In genomic region chr14:102774391-102775153, GRCh38 we compare ENCODE assay signal across 8 cellular contexts. TPM values are rescaled to one million over a fixed set of nuclear protein-coding genes. Genes with fewer than 3 reads are reported as not detected.
DNase-seq lines count a peak whose midpoint lies in the region; ATAC-seq, FAIRE-seq and TF ChIP-seq lines count a peak whose summit lies in the region.

No MANE protein-coding gene starts in this region.

- POLR2A ChIA-PET in HepG2 (lab: Yijun Ruan, JAX), result interaction anchor here (0.7 kb wide), 1 partner anchor 280 kb away, joined by 3 read pairs; no protein-coding TSS in a partner anchor

- BruUV-seq in HepG2 (replicated peaks; lab: Mats Ljungman, UMichigan), result no TSS peak

- H3K27ac ChIP-seq in HepG2 (ENCODE audit: extremely low read length, insufficient read depth, low read length), result peak overlapping the region; percentile 58

- H3K79me2 ChIP-seq in HepG2 (ENCODE audit: insufficient read depth, low read length), result peaks cover 15% of the 10 kb centered on the region

- no peak overlapping the region for H2AFZ ChIP-seq in HepG2 (ENCODE audit: low read length)

- H3K36me3 ChIP-seq in HepG2 (replicated peaks in 1 of 2; ENCODE audit: control insufficient read depth in 1 of 2, insufficient read depth in 2 of 2, low read length in 2 of 2), result no peaks in the 10 kb centered on the region

- H3K4me2 ChIP-seq in HepG2 (ENCODE audit: low read depth, low read length), result peak overlapping the region; percentile 89

- TF ChIP-seq POLR2A in HepG2 (IDR thresholded peaks at IDR 0.05; ENCODE audit: insufficient read depth in 1 of 2, low read depth in 2 of 2, low read length in 2 of 2), result 0 out of 4 replicates have a peak, but pooled peaks of 1 of the 2 experiments have one; percentile 36

- TF ChIP-seq CTCF in GM12872 (IDR thresholded peaks at IDR 0.05; ENCODE audit: insufficient read depth, low read depth, low read length) (peak; percentile 89), choroid plexus epithelial cell (conservative IDR thresholded peaks at IDR 0.05; ENCODE audit: low read depth, low read length) (peak; percentile 97), HepG2 (CRISPR knock-in tag; IDR thresholded peaks at IDR 0.05) (peak; percentile 78)

- H3K27me3 ChIP-seq in HepG2 (ENCODE audit: control insufficient read depth in 1 of 2, insufficient read depth in 2 of 2, low read length in 2 of 2), result peaks cover 0 to 18% of the 10 kb centered on the region in 2 experiments; a peak in 2 of 5 replicates

- peak overlapping the region; percentile 29 for H3K4me3 ChIP-seq in choroid plexus epithelial cell (ENCODE audit: low read depth, low read length)
- peak overlapping the region in 1 of 3 experiments; percentile 53; a peak in 2 of 6 replicates for H3K4me3 ChIP-seq in HepG2 (replicated peaks in 1 of 3; ENCODE audit: insufficient read depth in 1 of 3, low read depth in 2 of 3, low read length in 3 of 3)

- DNase-seq in NCI-H345 (lab: John Stamatoyannopoulos, UW), result peak; percentile 57
- peak; percentile 38 for DNase-seq in activated CD4-positive, alpha-beta T cell treated with anti-CD3 and anti-CD28 coated beads for 1 hour
- peak; percentile 89 for DNase-seq in choroid plexus epithelial cell (ENCODE audit: low read depth)
- DNase-seq in HepG2 (ENCODE audit: low spot score), result peak; percentile 79
- peak in 2 of 3 donors; percentile 26 to 48 for DNase-seq in stimulated activated CD4-positive, alpha-beta T cell treated with anti-CD3 and anti-CD28 coated beads, TNF-alpha, amount 100 ng/mL, for 48 hours (ENCODE audit: low read depth in 3 of 3)

- H3K4me1 ChIP-seq in HepG2 (ENCODE audit: insufficient read depth, low read length), result peaks cover 59% of the 10 kb centered on the region

- CTCF ChIA-PET in HepG2 (lab: Yijun Ruan, JAX; ENCODE audit: low intra/inter-chr PET ratio, low total read pairs), result interaction anchor here (1.6 kb wide), 1 partner anchor 143 kb away, joined by 9 read pairs; no protein-coding TSS in a partner anchor

- peak; percentile 79 for FAIRE-seq in HepG2 (lab: Jason Lieb, UNC)

- ATAC-seq in HG02885 (IDR thresholded peaks at IDR 0.05; ENCODE audit: poor library complexity, unreplicated experiment) (peak; percentile 28), HepG2 (peak; percentile 62), HG02884 (IDR thresholded peaks at IDR 0.05; ENCODE audit: unreplicated experiment) (no peak)

- no peaks in the 10 kb centered on the region for H4K20me1 ChIP-seq in HepG2 (ENCODE audit: insufficient read depth, low read length)

- no peaks in the 10 kb centered on the region for H3K9me3 ChIP-seq in HepG2 (ENCODE audit: low read length)

- WGBS in HepG2 (ENCODE audit: low lambda C conversion rate), result 5% methylated on average over 9 of the region's 10 CpGs

- peak overlapping the region; percentile 61 for H3K9ac ChIP-seq in HepG2 (ENCODE audit: insufficient read depth, low read depth, low read length)

- peak in 1 of 2 experiments; percentile 61; a peak in 1 of 4 replicates for TF ChIP-seq EP300 in HepG2 (IDR thresholded peaks at IDR 0.05; ENCODE audit: low read depth in 2 of 2, low read length in 2 of 2)
- TF ChIP-seq EP300 in HepG2 (CRISPR knock-in tag; IDR thresholded peaks at IDR 0.05; ENCODE audit: borderline replicate concordance), result no peak

- intact Hi-C loops in HepG2 (cut with micrococcal nuclease; ENCODE audit: unreplicated experiment), result loop anchor here (5.0 to 10.0 kb wide), 4 partner anchors 47 to 143 kb away; no protein-coding TSS in a partner anchor

- in situ Hi-C loops in HepG2 (cut with HindIII; ENCODE audit: extremely low pct_ligation_motif_present, low pct_unique_long_range_greater_than_20kb), result no loop called here

- TF ChIP-seq RAD21 in HepG2 (CRISPR knock-in tag; IDR thresholded peaks at IDR 0.05), result peak; percentile 21; the same call in 1 of the 2 replicates

TF ChIP-seq in HepG2, 621 proteins besides CTCF, POLR2A, EP300 and RAD21 (continues in another document):
- TF ChIP-seq ZBTB7A (CRISPR knock-in tag; IDR thresholded peaks at IDR 0.05) (no peak), REXO4 (CRISPR knock-in tag; IDR thresholded peaks at IDR 0.05; ENCODE audit: borderline replicate concordance) (no peak), ZNF18 (CRISPR knock-in tag; IDR thresholded peaks at IDR 0.05; ENCODE audit: insufficient replicate concordance) (no peak), ZGPAT (CRISPR knock-in tag; IDR thresholded peaks at IDR 0.05) (peak; percentile 18; the same call in 1 of the 2 replicates), NPAS2 (CRISPR knock-in tag; IDR thresholded peaks at IDR 0.05; ENCODE audit: borderline replicate concordance) (no peak), ZNF432 (CRISPR knock-in tag; IDR thresholded peaks at IDR 0.05; ENCODE audit: borderline replicate concordance) (no peak), PTBP1 (IDR thresholded peaks at IDR 0.05; ENCODE audit: low read depth, low read length, poor library complexity, severe bottlenecking) (no peak), KAT8 (CRISPR knock-in tag; IDR thresholded peaks at IDR 0.05) (0 out of 2 replicates have a peak, but pooled peaks have one; percentile 21), PATZ1 (CRISPR knock-in tag; IDR thresholded peaks at IDR 0.05) (no peak), ONECUT2 (CRISPR knock-in tag; IDR thresholded peaks at IDR 0.05) (no peak), ZSCAN22 (CRISPR knock-in tag; IDR thresholded peaks at IDR 0.05) (no peak)

RNA-seq across cellular contexts. Expression of gene TRAF3, which starts 2.7 kb away (rescaled TPM):
- 12.2 and 13.0 TPM in 2 replicates for total RNA-seq in HepG2 (2016; rRNA removed; fragmentation: Illumina TruSeq; extraction: Trizol)
- total RNA-seq in HepG2 (2016; cell fraction: cytosol; rRNA removed; fragmentation: Illumina TruSeq; extraction: Trizol; ENCODE audit: low read depth), result 45.5 and 46.6 TPM in 2 replicates
- total RNA-seq in HepG2 (2016; cell fraction: insoluble cytoplasmic fraction; rRNA removed; fragmentation: Illumina TruSeq; extraction: Trizol), result 10.7 and 11.9 TPM in 2 replicates
- total RNA-seq in HepG2 (2016; cell fraction: membrane; rRNA removed; fragmentation: Illumina TruSeq; extraction: Trizol), result 36.3 and 37.0 TPM in 2 replicates
- total RNA-seq in HepG2 (2016; cell fraction: nucleus; rRNA removed; fragmentation: Illumina TruSeq; extraction: Trizol), result 8.7 and 9.5 TPM in 2 replicates
- 6.9 and 7.2 TPM in 2 replicates for polyA plus RNA-seq in HepG2 (2011; rRNA removed)
- 6.0 and 6.8 TPM in 2 replicates for polyA plus RNA-seq in HepG2 (2011; cell fraction: cytosol; rRNA removed)
- 8.0 and 8.4 TPM in 2 replicates for polyA plus RNA-seq in HepG2 (2011; cell fraction: nucleus; rRNA removed)
- 5.3 and 5.6 TPM in 2 replicates for polyA plus RNA-seq in HepG2 (2012)
- 11.1 and 11.2 TPM in 2 replicates for polyA plus RNA-seq in HepG2 (2016; cell fraction: cytosol; fragmentation: Illumina TruSeq; extraction: Trizol; ENCODE audit: low read depth)
- polyA plus RNA-seq in HepG2 (2016; cell fraction: insoluble cytoplasmic fraction; fragmentation: Illumina TruSeq; extraction: Trizol; ENCODE audit: low read depth), result 7.7 and 10.1 TPM in 2 replicates
- 15.8 and 17.5 TPM in 2 replicates for polyA plus RNA-seq in HepG2 (2016; cell fraction: membrane; fragmentation: Illumina TruSeq; extraction: Trizol; ENCODE audit: low read depth)
- polyA plus RNA-seq in HepG2 (2016; cell fraction: nucleus; fragmentation: Illumina TruSeq; extraction: Trizol; ENCODE audit: insufficient read depth, low read depth), result 11.6 and 12.0 TPM in 2 replicates
- polyA minus RNA-seq in HepG2 (2011; rRNA and poly(A)+ RNA removed; ENCODE audit: low replicate concordance), result 21.0 and 40.5 TPM in 2 replicates
- polyA minus RNA-seq in HepG2 (2011; cell fraction: cytosol; rRNA and poly(A)+ RNA removed), result 7.8 and 9.1 TPM in 2 replicates
- polyA minus RNA-seq in HepG2 (2011; cell fraction: nucleus; rRNA and poly(A)+ RNA removed), result 6.8 and 11.8 TPM in 2 replicates

Comparison
In these comparisons a context has a peak if more than half of its experiments do, and no peak if none do; other contexts are left out.
1. DNase-seq: peak in every context shown above with its lines; median percentile 89 in choroid plexus epithelial cell; 79 in HepG2; 57 in NCI-H345; 38 in activated CD4-positive, alpha-beta T cell treated with anti-CD3 and anti-CD28 coated beads for 1 hour; 37 in stimulated activated CD4-positive, alpha-beta T cell treated with anti-CD3 and anti-CD28 coated beads, TNF-alpha, amount 100 ng/mL, for 48 hours.